ENCODE assay signal across 35 cellular contexts in genomic region chr17:6768447-6768846, GRCh38. TPM values are rescaled to one million over a fixed set of nuclear protein-coding genes. Genes with fewer than 3 reads are reported as not detected.
"Had no signal": no experiment of that assay in that cellular context is flagged by ENCODE, and none has a peak within 500 bp of the region (broad histone marks: within the 10 kb centered on the region; RNA-seq: fewer than 3 reads in every experiment).

No MANE protein-coding gene starts in this region.

- H3K27me3 ChIP-seq: ovary, spleen, stomach, thyroid gland, tibial nerve, upper lobe of left lung, vagina had no signal

- H3K79me2 ChIP-seq: parathyroid adenoma had no signal

- DNase-seq: naive thymus-derived CD8-positive, alpha-beta T cell; occipital lobe; ovary; posterior cingulate gyrus; psoas muscle; right cardiac atrium; spleen; stimulated activated CD4-positive, alpha-beta T cell treated with anti-CD3 and anti-CD28 coated beads, Interleukin-12 subunit alpha, Interleukin-12 subunit beta, amount 100 ng/mL, for 4 hours; stimulated activated CD4-positive, alpha-beta T cell treated with anti-CD3 and anti-CD28 coated beads, Interleukin-1b, Interleukin-23, amount 100 ng/mL, for 48 hours; stimulated activated CD4-positive, alpha-beta T cell treated with anti-CD3 and anti-CD28 coated beads, Interleukin-4, amount 100 ng/mL, for 1 hour; stimulated activated naive B cell treated with anti-CD40 and anti-IgM and Interleukin-4, amounts not matched to agents 10 μg/mL and 1 μg/mL and 100 μg/mL, for 72 hours; stimulated activated naive CD4-positive, alpha-beta T cell treated with Interleukin-2 at 50 U/mL for 16 hours; stomach; thyroid gland; trophoblast cell; upper lobe of left lung had no signal

- H3K4me1 Mint-ChIP-seq: neural progenitor cell; stimulated activated naive B cell treated with anti-CD40 and anti-IgM and Interleukin-4, amounts not matched to agents 10 μg/mL and 1 μg/mL and 100 μg/mL, for 72 hours had no signal

- H3K9me3 ChIP-seq: thyroid gland had no signal

- H3K27me3 Mint-ChIP-seq: naive thymus-derived CD8-positive, alpha-beta T cell; stimulated activated naive CD8-positive, alpha-beta T cell treated with anti-CD3 and anti-CD28 coated beads, Interleukin-15, Interleukin-2, amounts not matched to agents 100 ng/mL and 50 ng/mL, for 24 hours had no signal

- H3K36me3 ChIP-seq: neural progenitor cell had no signal

- H3K27ac ChIP-seq: neural progenitor cell, ovary, parathyroid adenoma, psoas muscle, skin epidermis, spleen, stomach, thoracic aorta, thyroid gland, tibial nerve, upper lobe of left lung, vagina had no signal

- H3K4me3 Mint-ChIP-seq: naive thymus-derived CD8-positive, alpha-beta T cell; natural killer cell treated with Interleukin-12 subunit alpha and Interleukin-12 subunit beta and Interleukin-15 and Interleukin-18, amount 100 ng/mL, for 72 hours; neural progenitor cell; stimulated activated effector memory CD8-positive, alpha-beta T cell treated with anti-CD3 and anti-CD28 coated beads, Interleukin-12 subunit alpha, Interleukin-12 subunit beta, amount 100 ng/mL, for 72 hours; stimulated activated naive B cell treated with anti-CD40 and anti-IgM and Interleukin-4, amounts not matched to agents 10 μg/mL and 1 μg/mL and 100 μg/mL, for 72 hours; stimulated activated naive CD8-positive, alpha-beta T cell treated with anti-CD3 and anti-CD28 coated beads, Interleukin-15, Interleukin-2, amounts not matched to agents 100 ng/mL and 50 ng/mL, for 24 hours had no signal

- H3K36me3 Mint-ChIP-seq: neural progenitor cell had no signal

- H3K4me3 ChIP-seq: neural progenitor cell, ovary, psoas muscle, skin epidermis, smooth muscle cell, spleen, stomach, thoracic aorta, thyroid gland, tibial nerve, upper lobe of left lung, vagina had no signal

- FAIRE-seq: urothelium cell line had no signal

- H2AFZ ChIP-seq: neural progenitor cell, parathyroid adenoma had no signal

- ATAC-seq: naive thymus-derived CD8-positive, alpha-beta T cell; natural killer cell treated with Interleukin-12 subunit alpha and Interleukin-12 subunit beta and Interleukin-15 and Interleukin-18, amount 100 ng/mL, for 72 hours; psoas muscle; right cardiac atrium; sciatic nerve; stimulated activated effector memory CD8-positive, alpha-beta T cell treated with anti-CD3 and anti-CD28 coated beads, Interleukin-12 subunit alpha, Interleukin-12 subunit beta, amount 100 ng/mL, for 72 hours; stimulated activated naive B cell treated with anti-CD40 and anti-IgM and Interleukin-4, amounts not matched to agents 10 μg/mL and 1 μg/mL and 100 μg/mL, for 72 hours had no signal

- H3K4me1 ChIP-seq: neural progenitor cell, parathyroid adenoma, psoas muscle, spleen, stomach, thyroid gland, tibial nerve, upper lobe of left lung, vagina had no signal

- H3K9ac ChIP-seq: neural progenitor cell, parathyroid adenoma had no signal

- H3K27ac Mint-ChIP-seq: naive thymus-derived CD8-positive, alpha-beta T cell; natural killer cell treated with Interleukin-12 subunit alpha and Interleukin-12 subunit beta and Interleukin-15 and Interleukin-18, amount 100 ng/mL, for 72 hours; neural progenitor cell; progenitor cell of endocrine pancreas; stimulated activated effector memory CD8-positive, alpha-beta T cell treated with anti-CD3 and anti-CD28 coated beads, Interleukin-12 subunit alpha, Interleukin-12 subunit beta, amount 100 ng/mL, for 72 hours; stimulated activated naive B cell treated with anti-CD40 and anti-IgM and Interleukin-4, amounts not matched to agents 10 μg/mL and 1 μg/mL and 100 μg/mL, for 72 hours; stimulated activated naive CD8-positive, alpha-beta T cell treated with anti-CD3 and anti-CD28 coated beads, Interleukin-15, Interleukin-2, amounts not matched to agents 100 ng/mL and 50 ng/mL, for 24 hours had no signal

- H3K4me2 ChIP-seq: neural progenitor cell, smooth muscle cell had no signal

RNA-seq across cellular contexts. Expression of gene FBXO39, which starts 7.6 kb away (rescaled TPM):
- total RNA-seq: occipital lobe, progenitor cell of endocrine pancreas, smooth muscle cell, temporal lobe, vagina had no signal
- polyA plus RNA-seq: neural cell, smooth muscle cell had no signal

RNA-seq across cellular contexts. Expression of gene XAF1, which starts 12.6 kb away (rescaled TPM):
- total RNA-seq: progenitor cell of endocrine pancreas had no signal
- polyA plus RNA-seq: neural cell had no signal

RNA-seq across cellular contexts. Expression of gene SLC13A5, which starts 55.3 kb away (rescaled TPM):
- total RNA-seq: naive thymus-derived CD8-positive, alpha-beta T cell; natural killer cell treated with Interleukin-12 subunit alpha and Interleukin-12 subunit beta and Interleukin-15 and Interleukin-18, amount 100 ng/mL, for 72 hours; occipital lobe; osteoblast; renal cortical epithelial cell; right cardiac atrium; stomach; subcutaneous adipose tissue; thoracic aorta; tibial nerve; ureter had no signal
- polyA plus RNA-seq: neural cell, right cardiac atrium, smooth muscle cell had no signal
